In the genomic region with DNA sequence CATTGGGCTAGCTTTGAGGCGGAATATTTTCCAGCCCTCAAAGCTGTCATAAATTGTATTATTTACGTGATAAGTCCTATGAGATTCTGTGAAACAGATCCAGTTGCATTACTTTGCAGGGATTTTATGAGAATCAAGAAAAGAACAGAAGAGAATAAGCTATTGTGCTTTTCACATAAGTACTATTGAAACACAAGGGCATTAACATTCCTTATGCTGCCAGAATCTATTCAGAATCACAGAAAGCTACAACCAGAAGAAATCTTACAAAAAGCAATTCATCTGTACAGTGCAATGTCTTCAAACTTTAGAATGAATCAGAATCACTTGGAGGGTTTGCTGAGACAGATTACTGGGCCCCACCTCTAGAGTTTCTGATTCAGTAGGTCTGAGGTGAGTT, we compare ENCODE assay signal across 19 cellular contexts. TPM values are rescaled to one million over a fixed set of nuclear protein-coding genes. Genes with fewer than 3 reads are reported as not detected.
"Had no signal": no experiment of that assay in that cellular context is flagged by ENCODE, and none has a peak within 500 bp of the region (broad histone marks: within the 10 kb centered on the region; RNA-seq: fewer than 3 reads in every experiment).

No MANE protein-coding gene starts in this region.

- DNase-seq: KBM-7, MV-4-11, NCI-H1048, NCI-H1105, NCI-H1417, NCI-H1436 treated with DMSO at 0.1 percent for 48 hours, NCI-H1694, NCI-H187 treated with DMSO at 0.1 percent for 48 hours, NCI-H2029 treated with DMSO at 0.1 percent for 48 hours, NCI-H2227 treated with DMSO at 0.1 percent for 48 hours, NCI-H524 treated with DMSO at 0.1 percent for 48 hours, NCI-H69, NCI-H774, PC-3, SHP77 had no signal

- ATAC-seq: Panc1, PC-3, SK-N-SH treated with all-trans-retinoic acid at 6 μM for 48 hours had no signal

- H3K27ac ChIP-seq: RWPE1 had no signal

RNA-seq across cellular contexts. Expression of gene CACNA1D, which starts 10.6 kb away (rescaled TPM):
- total RNA-seq: NCI-H460, PC-3 had no signal
